Comparison of ENCODE assay signal across 16 cellular contexts in the genomic region with DNA sequence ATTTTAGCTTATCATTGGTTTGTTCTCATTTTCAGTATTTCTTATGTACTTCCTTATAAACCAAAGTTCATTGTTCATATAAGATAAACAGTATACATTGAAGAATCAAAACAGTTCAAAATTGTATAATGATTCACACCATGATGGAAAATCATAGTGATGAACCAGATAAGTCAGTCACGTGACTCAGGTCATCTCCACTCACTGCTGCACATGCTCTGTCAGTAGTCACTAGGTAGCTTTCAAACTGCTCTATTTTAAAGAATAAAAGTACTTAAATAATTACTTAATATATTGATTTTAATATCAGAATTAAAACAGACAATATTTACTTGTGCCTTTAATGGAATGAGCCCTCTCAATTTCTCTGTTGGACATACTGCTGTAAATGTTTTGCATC. TPM values are rescaled to one million over a fixed set of nuclear protein-coding genes. Genes with fewer than 3 reads are reported as not detected.
DNase-seq lines count a peak whose midpoint lies in the region.
"Had no signal": no experiment of that assay in that cellular context is flagged by ENCODE, and none has a peak within 500 bp of the region (broad histone marks: within the 10 kb centered on the region; RNA-seq: fewer than 3 reads in every experiment).

No MANE protein-coding gene starts in this region.

- H3K9me2 ChIP-seq in GM23248 (ENCODE audit: insufficient read depth), result no peaks in the 10 kb centered on the region

- 93 to 100% methylated on average over 1 of the region's 1 CpG for WGBS in GM23248 (ENCODE audit: low coverage in 1 of 2, low lambda C conversion rate in 2 of 2, missing lambda C conversion rate in 2 of 2), 2 experiments

- no peak overlapping the region for H3K27ac Mint-ChIP-seq in activated naive CD8-positive, alpha-beta T cell treated with anti-CD3 and anti-CD28 coated beads for 36 hours
- H3K27ac Mint-ChIP-seq: CD4-positive, alpha-beta memory T cell had no signal

- no peaks in the 10 kb centered on the region for H4K20me1 ChIP-seq in GM23248 (ENCODE audit: insufficient read depth)

- H3F3A ChIP-seq in GM23248 (ENCODE audit: insufficient read depth), result no peaks in the 10 kb centered on the region

- H3K27me3 ChIP-seq in GM23248 (replicated peaks; ENCODE audit: insufficient read depth), result no peaks in the 10 kb centered on the region
- H3K27me3 ChIP-seq: BE2C had no signal

- DNase-seq in ELR (ENCODE audit: low read depth) (peak; percentile 47), GM23248 (peak; percentile 14), amniotic epithelial cell (ENCODE audit: low read depth) (peak; percentile 16), iris pigment epithelial cell (ENCODE audit: low read depth) (peak; percentile 34), G401 (ENCODE audit: low spot score) (no peak), DMS79 treated with DMSO at 0.1 percent for 48 hours (lab: John Stamatoyannopoulos, UW) (no peak)
- DNase-seq in activated naive CD8-positive, alpha-beta T cell treated with anti-CD3 and anti-CD28 coated beads for 36 hours, result no peak
- DNase-seq: BE2C; CD4-positive, alpha-beta memory T cell; DMS79; EL; GF-D8; H7 had no signal

- H3K36me3 ChIP-seq in GM23248 (ENCODE audit: low read depth), result no peaks in the 10 kb centered on the region
- H3K36me3 ChIP-seq: BE2C had no signal

- no peak overlapping the region for H3K9ac ChIP-seq in GM23248

- H3K36me3 Mint-ChIP-seq in activated naive CD8-positive, alpha-beta T cell treated with anti-CD3 and anti-CD28 coated beads for 36 hours, result peaks cover 14% of the 10 kb centered on the region

- H3K27ac ChIP-seq in GM23248, result no peak overlapping the region
- H3K27ac ChIP-seq: A549, C4-2B, HL-60 had no signal

- H3K4me3 ChIP-seq in GM23248, result no peak overlapping the region
- H3K4me3 ChIP-seq: A549 had no signal

- no peaks in the 10 kb centered on the region for H3K9me3 ChIP-seq in GM23248 (ENCODE audit: low read depth)
- H3K9me3 ChIP-seq: A549, BE2C had no signal

- peaks cover 18% of the 10 kb centered on the region for H3K79me2 ChIP-seq in GM23248 (ENCODE audit: insufficient read depth)

- H3K4me1 Mint-ChIP-seq in activated naive CD8-positive, alpha-beta T cell treated with anti-CD3 and anti-CD28 coated beads for 36 hours, result peaks cover 11% of the 10 kb centered on the region

- H3K27me3 Mint-ChIP-seq in activated naive CD8-positive, alpha-beta T cell treated with anti-CD3 and anti-CD28 coated beads for 36 hours, result no peaks in the 10 kb centered on the region
- H3K27me3 Mint-ChIP-seq: CD4-positive, alpha-beta memory T cell had no signal

- in situ Hi-C loops in GM23248 (cut with MboI), result no loop called here
- in situ Hi-C loops in G401 (cut with HindIII; ENCODE audit: low sequenced_read_pairs), result no loop called here

- no peak overlapping the region for H2AFZ ChIP-seq in GM23248

- H3K9me3 Mint-ChIP-seq in activated naive CD8-positive, alpha-beta T cell treated with anti-CD3 and anti-CD28 coated beads for 36 hours, result no peaks in the 10 kb centered on the region
- H3K9me3 Mint-ChIP-seq: CD4-positive, alpha-beta memory T cell had no signal

- no peak overlapping the region for H3K4me3 Mint-ChIP-seq in activated naive CD8-positive, alpha-beta T cell treated with anti-CD3 and anti-CD28 coated beads for 36 hours
- H3K4me3 Mint-ChIP-seq: CD4-positive, alpha-beta memory T cell had no signal

- peaks cover 4% of the 10 kb centered on the region; the same call in 1 of the 2 replicates for H3K4me1 ChIP-seq in GM23248 (ENCODE audit: insufficient read depth)
- H3K4me1 ChIP-seq: A549, BE2C had no signal

- no peak overlapping the region for H3K4me2 ChIP-seq in GM23248 (ENCODE audit: unreplicated experiment)
- H3K4me2 ChIP-seq: A549 had no signal

RNA-seq across cellular contexts. Expression of gene PDHX, which starts 37.5 kb away (rescaled TPM):
- total RNA-seq in GM23248 (2014; rRNA removed; shearing (Covaris generic)), result 28.1 and 40.1 TPM in 2 replicates
- polyA plus RNA-seq in GM23248 (2016; fragmentation: Nextera tagmentation; extraction: Ambion mirVana), result 33.4 and 36.1 TPM in 2 replicates
- total RNA-seq in activated naive CD8-positive, alpha-beta T cell treated with anti-CD3 and anti-CD28 coated beads for 36 hours, result 10 to 100 TPM; 45.3 to 46.9 TPM
- total RNA-seq in G401 (2014; rRNA removed; shearing (Covaris generic)), result 28.7 and 40.6 TPM in 2 replicates

RNA-seq across cellular contexts. Expression of gene APIP, which starts 37.8 kb away (rescaled TPM):
- total RNA-seq in GM23248 (2014; rRNA removed; shearing (Covaris generic)), result 22.5 and 23.1 TPM in 2 replicates
- 25.2 and 25.9 TPM in 2 replicates for polyA plus RNA-seq in GM23248 (2016; fragmentation: Nextera tagmentation; extraction: Ambion mirVana)
- total RNA-seq in activated naive CD8-positive, alpha-beta T cell treated with anti-CD3 and anti-CD28 coated beads for 36 hours, result 10 to 100 TPM; 38.3 to 39.5 TPM
- total RNA-seq in G401 (2014; rRNA removed; shearing (Covaris generic)), result 28.6 and 35.4 TPM in 2 replicates

Comparison
In these comparisons a context has a peak if more than half of its experiments do, and no peak if none do; other contexts are left out.
1. DNase-seq: peak in ELR (single experiment), GM23248 (single experiment), amniotic epithelial cell (single experiment) and iris pigment epithelial cell (single experiment); none in activated naive CD8-positive, alpha-beta T cell treated with anti-CD3 and anti-CD28 coated beads for 36 hours (single experiment), G401 (single experiment) and DMS79 treated with DMSO at 0.1 percent for 48 hours (single experiment).